Comparison of ENCODE assay signal across 17 cellular contexts in the genomic region with DNA sequence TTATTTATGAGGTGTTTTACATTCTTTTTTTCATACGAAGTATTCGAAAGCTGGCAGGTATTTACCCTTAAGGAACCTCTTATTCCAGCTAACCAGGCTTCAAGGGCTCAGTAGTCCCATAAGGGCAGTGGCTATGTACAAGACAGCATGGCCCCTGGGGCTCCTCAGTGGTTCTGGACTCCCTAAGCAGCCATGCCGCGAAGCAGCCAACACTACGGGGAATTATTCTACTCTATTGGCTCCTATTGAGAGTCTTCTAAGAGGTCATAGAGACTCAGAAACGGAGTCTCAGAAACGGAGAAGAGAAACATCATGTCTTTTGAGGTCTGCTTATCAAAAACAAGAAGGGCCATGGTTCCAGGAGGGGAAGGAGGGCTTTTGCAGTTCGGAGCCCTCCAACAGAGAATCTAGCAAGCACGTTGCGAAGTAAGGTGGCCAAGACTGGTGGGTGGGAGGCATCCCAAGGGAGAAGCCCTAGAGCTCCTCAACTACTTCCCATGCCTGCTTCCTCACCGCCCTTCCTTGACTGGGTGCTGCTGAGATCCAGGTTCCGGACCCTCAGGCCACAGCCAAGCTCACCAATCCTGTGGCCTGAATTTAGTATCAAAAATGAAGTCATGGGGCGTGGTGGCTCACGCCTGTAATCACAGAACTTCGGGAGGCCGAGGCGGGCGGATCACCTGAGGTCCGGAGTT.
"Had no signal": no experiment of that assay in that cellular context is flagged by ENCODE, and none has a peak within 500 bp of the region (broad histone marks: within the 10 kb centered on the region; RNA-seq: fewer than 3 reads in every experiment).

No MANE protein-coding gene starts in this region.

- FAIRE-seq: frontal cortex, keratinocyte had no signal

- H3K9ac ChIP-seq: parathyroid adenoma had no signal

- H3K4me1 ChIP-seq: parathyroid adenoma, spleen had no signal

- H3K27me3 ChIP-seq: body of pancreas, dorsolateral prefrontal cortex, sigmoid colon had no signal

- H3K79me2 ChIP-seq: parathyroid adenoma had no signal

- H3K27ac ChIP-seq: dorsolateral prefrontal cortex, parathyroid adenoma, spleen had no signal

- H3K36me3 ChIP-seq: sigmoid colon, spleen had no signal

- H3K4me3 ChIP-seq: body of pancreas, dorsolateral prefrontal cortex, sigmoid colon, spleen had no signal

- ATAC-seq: stimulated activated memory B cell treated with anti-CD40 and anti-IgM and Interleukin-4, amounts not matched to agents 10 μg/mL and 1 μg/mL and 100 μg/mL, for 72 hours had no signal

- H2AFZ ChIP-seq: parathyroid adenoma had no signal

- H3K9me3 ChIP-seq: body of pancreas, sigmoid colon had no signal

- DNase-seq: activated B cell treated with CpG ODN at 0.5 μM for 24 hours; activated CD4-positive, alpha-beta memory T cell treated with anti-CD3 and anti-CD28 coated beads, Interleukin-2, amount 10 ng/mL, durations not matched to agents 7 days and 5 days; activated CD4-positive, alpha-beta T cell treated with anti-CD3 and anti-CD28 coated beads for 4 hours; activated naive CD4-positive, alpha-beta T cell treated with anti-CD3 and anti-CD28 coated beads for 36 hours; activated T-cell treated with anti-CD3 and anti-CD28 coated beads, Interleukin-2, amount 50 U/mL, for 24 hours; body of pancreas; dorsolateral prefrontal cortex; erythroblast; naive B cell; sigmoid colon; spleen; stimulated activated CD4-positive, alpha-beta T cell treated with anti-CD3 and anti-CD28 coated beads, Interleukin-4, amount 100 ng/mL, for 4 hours; T-helper 2 cell had no signal
